In the genomic region with DNA sequence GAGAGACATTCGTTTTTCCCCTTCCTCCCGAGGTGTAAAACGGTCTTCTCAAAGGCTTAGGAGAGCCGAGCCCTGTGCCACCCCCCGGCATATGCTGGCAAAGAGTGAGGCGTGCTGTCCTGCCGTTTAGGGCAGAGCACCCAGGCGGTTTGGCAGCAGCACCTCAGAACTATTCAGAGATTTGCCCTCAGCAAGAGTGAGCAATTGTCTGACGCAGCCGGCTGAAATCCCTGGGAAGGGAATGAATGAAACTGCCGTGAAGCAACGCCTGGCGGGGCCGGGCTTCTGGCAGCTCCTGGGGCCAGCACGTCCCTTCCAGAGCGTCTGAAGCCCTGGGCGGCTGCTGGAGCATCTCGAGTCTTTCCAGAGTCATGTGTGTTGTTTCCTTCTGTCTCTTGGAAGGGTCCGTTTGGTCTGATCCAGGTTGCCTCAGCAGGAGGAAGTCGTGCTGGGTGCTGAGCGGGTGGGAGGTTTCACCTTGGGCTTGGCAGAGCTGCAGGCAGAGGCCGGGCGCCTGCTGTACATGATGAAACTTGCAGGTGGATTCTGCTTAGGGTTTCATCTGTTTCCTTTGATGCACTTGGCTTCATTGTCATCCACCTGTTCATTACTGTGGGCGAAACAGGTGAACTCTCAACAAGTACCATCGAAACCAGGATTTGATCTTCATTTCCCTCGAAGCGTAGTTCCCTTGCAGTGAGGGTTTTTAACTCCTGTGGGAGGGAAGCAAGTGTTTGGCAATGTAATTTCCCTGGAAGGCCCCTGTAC, we compare ENCODE assay signal across 14 cellular contexts. TPM values are rescaled to one million over a fixed set of nuclear protein-coding genes. Genes with fewer than 3 reads are reported as not detected.
DNase-seq lines count a peak whose midpoint lies in the region; ATAC-seq, FAIRE-seq and TF ChIP-seq lines count a peak whose summit lies in the region.
"Had no signal": no experiment of that assay in that cellular context is flagged by ENCODE, and none has a peak within 500 bp of the region (broad histone marks: within the 10 kb centered on the region; RNA-seq: fewer than 3 reads in every experiment).

No MANE protein-coding gene starts in this region.

- FAIRE-seq in urothelium cell line (lab: Jason Lieb, UNC) = no peak
- FAIRE-seq in frontal cortex (lab: Jason Lieb, UNC) = no peak
- FAIRE-seq: D721Med had no signal

- peaks cover 4 to 25% of the 10 kb centered on the region in 2 donors for H3K4me1 ChIP-seq in esophagus (ENCODE audit: control insufficient read depth in 2 of 2, insufficient read depth in 2 of 2, low read length in 1 of 2)
- H3K4me1 ChIP-seq in prostate gland (replicated peaks) = peaks cover 2% of the 10 kb centered on the region

- DNase-seq in GM04503 (ENCODE audit: low read depth) = peak; percentile 72
- peak; percentile 90 for DNase-seq in NCI-H2196 (lab: John Stamatoyannopoulos, UW; ENCODE audit: unreplicated experiment)
- DNase-seq in prostate gland (ENCODE audit: low spot score) = peak; percentile 69
- DNase-seq in urothelium cell line (ENCODE audit: low spot score) = no peak
- no peak for DNase-seq in COLO829 (ENCODE audit: low spot score)
- no peak for DNase-seq in frontal cortex (ENCODE audit: low spot score in 2 of 2)
- DNase-seq: activated CD8-positive, alpha-beta T cell treated with anti-CD3 and anti-CD28 coated beads, Interleukin-2, amount 10 ng/mL, durations not matched to agents 7 days and 5 days; H7; NCI-H1092 had no signal

- peak overlapping the region; percentile 94 to 98 for H3K27ac ChIP-seq in esophagus (ENCODE audit: low read depth in 2 of 2, low read length in 1 of 2)
- peak overlapping the region; percentile 8 to 45 for H3K27ac ChIP-seq in prostate gland

- H3K36me3 ChIP-seq in esophagus (ENCODE audit: control insufficient read depth in 2 of 2, insufficient read depth in 2 of 2, low read length in 1 of 2) (peaks cover 9 to 17% of the 10 kb centered on the region in 2 donors), prostate gland (no peaks in the 10 kb centered on the region)

- TF ChIP-seq CTCF in prostate gland (IDR thresholded peaks at IDR 0.05) = peak in 1 of 4 experiments; percentile 14

- ATAC-seq in GM18867 (IDR thresholded peaks at IDR 0.05; ENCODE audit: unreplicated experiment) = no peak
- ATAC-seq: activated CD8-positive, alpha-beta T cell treated with anti-CD3 and anti-CD28 coated beads, Interleukin-2, amount 10 ng/mL, durations not matched to agents 7 days and 5 days had no signal

- WGBS in esophagus, 2 donors = 53 to 63% methylated on average over 27 of the region's 27 CpGs
- 44% methylated on average over 27 of the region's 27 CpGs for WGBS in prostate gland

- H3K9me3 ChIP-seq in esophagus (ENCODE audit: control insufficient read depth in 2 of 2, insufficient read depth in 1 of 2, low read depth in 1 of 2, low read length in 1 of 2) (no peaks in the 10 kb centered on the region), prostate gland (no peaks in the 10 kb centered on the region)

- peak; percentile 35 for TF ChIP-seq POLR2A in prostate gland (IDR thresholded peaks at IDR 0.05)

- intact Hi-C loops in prostate gland (cut with DNase I) = no loop called here

- H3K27me3 ChIP-seq in esophagus (ENCODE audit: control insufficient read depth in 1 of 2, insufficient read depth in 2 of 2, low read length in 2 of 2) = no peaks in the 10 kb centered on the region
- no peaks in the 10 kb centered on the region for H3K27me3 ChIP-seq in prostate gland (replicated peaks; ENCODE audit: insufficient read depth)

- no peak overlapping the region for H3K4me3 ChIP-seq in esophagus (ENCODE audit: low read depth in 1 of 2, low read length in 2 of 2)
- H3K4me3 ChIP-seq in prostate gland = no peak overlapping the region

RNA-seq across cellular contexts. Expression of a gene that starts 35.4 kb away (rescaled TPM):
- 10 to 100 TPM; 54.4 to 62.8 TPM for polyA plus RNA-seq in esophagus
- total RNA-seq in prostate gland = 100 to 1,000 TPM in 1 of 2 donors, 10 to 100 TPM in 1; 64.0 to 123 TPM
- 73.8 TPM for total RNA-seq in frontal cortex

RNA-seq across cellular contexts. Expression of a gene that starts 51.9 kb away (rescaled TPM):
- 1 to 10 TPM; 2.7 to 3.7 TPM for polyA plus RNA-seq in esophagus
- 10 to 100 TPM; 16.9 to 32.2 TPM for total RNA-seq in prostate gland
- 9.8 TPM for total RNA-seq in frontal cortex

RNA-seq across cellular contexts. Expression of a gene that starts 52.6 kb away (rescaled TPM):
- polyA plus RNA-seq in esophagus = 100 to 1,000 TPM in 1 of 2 donors, 10 to 100 TPM in 1; 30.2 to 111 TPM
- total RNA-seq in prostate gland (10 to 100 TPM in 1 of 2 donors, 1 to 10 TPM in 1; 7.0 to 10.3 TPM), frontal cortex (not detected)
- total RNA-seq: activated CD8-positive, alpha-beta T cell treated with anti-CD3 and anti-CD28 coated beads, Interleukin-2, amount 10 ng/mL, durations not matched to agents 7 days and 5 days; fibroblast of lung; H7; SK-MEL-5 had no signal
- polyA plus RNA-seq: fibroblast of lung had no signal

Comparison
In these comparisons a context has a peak if more than half of its experiments do, and no peak if none do; other contexts are left out.
1. DNase-seq: peak in GM04503 (single experiment), NCI-H2196 (single experiment) and prostate gland (single experiment); none in urothelium cell line (single experiment), COLO829 (single experiment) and frontal cortex (0 of 2).